In genomic region chr17:20010099-20010863, GRCh38 we compare ENCODE assay signal across 8 cellular contexts. TPM values are rescaled to one million over a fixed set of nuclear protein-coding genes. Genes with fewer than 3 reads are reported as not detected.
DNase-seq lines count a peak whose midpoint lies in the region; ATAC-seq and TF ChIP-seq lines count a peak whose summit lies in the region.

No MANE protein-coding gene starts in this region.

- H3K4me3 ChIP-seq in mesendoderm (ENCODE audit: low read length), result no peak overlapping the region
- H3K4me3 ChIP-seq in transverse colon, result peak overlapping the region; percentile 19 to 69 (median 48)

- no peaks in the 10 kb centered on the region for H3K36me3 ChIP-seq in mesendoderm (ENCODE audit: control insufficient read depth, insufficient read depth, low read length)
- no peaks in the 10 kb centered on the region for H3K36me3 ChIP-seq in transverse colon

- H3K27ac Mint-ChIP-seq in T-helper 1 cell treated with Interleukin-12 subunit alpha and Interleukin-12 subunit beta and Interleukin-4 antibody, amounts not matched to agents 30 μg/mL and 1 μg/mL, for 36 hours, result no peak overlapping the region

- H3K27ac ChIP-seq in mesendoderm (ENCODE audit: low read depth, low read length) (no peak overlapping the region), transverse colon (peak overlapping the region; percentile 47 to 63 (median 52))

- H3K4me2 ChIP-seq in mesendoderm (ENCODE audit: low read length), result peak overlapping the region; percentile 34

- DNase-seq in T-helper 1 cell (no peak), NAMALWA (ENCODE audit: low spot score) (peak; percentile 16), SW480 (ENCODE audit: low spot score) (peak; percentile 92), epidermal melanocyte (ENCODE audit: insufficient read length, low spot score) (peak; percentile 51), mesendoderm (peak; percentile 54), transverse colon (peak; percentile 20)

- H3K36me3 Mint-ChIP-seq in T-helper 1 cell treated with Interleukin-12 subunit alpha and Interleukin-12 subunit beta and Interleukin-4 antibody, amounts not matched to agents 30 μg/mL and 1 μg/mL, for 36 hours (ENCODE audit: low read depth), result no peaks in the 10 kb centered on the region

- no peak for ATAC-seq in HG03432 (IDR thresholded peaks at IDR 0.05; ENCODE audit: unreplicated experiment)

- no CpG with 5 or more reads among the region's 11 CpGs for WGBS in mesendoderm (ENCODE audit: extremely low coverage, insufficient coverage, low lambda C conversion rate)
- 24 to 37% methylated on average over 6 to 11 of the region's 11 CpGs for WGBS in transverse colon (ENCODE audit: low coverage in 1 of 2), 2 donors

- in situ Hi-C loops in transverse colon (cut with MboI; ENCODE audit: low pct_ligation_motif_present in 1 of 4, low pct_unique_long_range_greater_than_20kb in 1 of 4, low sequenced_read_pairs in 3 of 4), result no loop called here

- no peaks in the 10 kb centered on the region for H3K79me1 ChIP-seq in mesendoderm (ENCODE audit: low read length)

- no peak for TF ChIP-seq EP300 in transverse colon (IDR thresholded peaks at IDR 0.05; ENCODE audit: low read depth)

- H3K4me1 ChIP-seq in mesendoderm (ENCODE audit: control insufficient read depth, low read depth, low read length) (no peaks in the 10 kb centered on the region), transverse colon (peaks cover 0 to 19% (median 14%) of the 10 kb centered on the region in 4 donors)

- no peak overlapping the region for H3K9ac ChIP-seq in mesendoderm (ENCODE audit: low read length)

- no peak overlapping the region for H2BK120ac ChIP-seq in mesendoderm (ENCODE audit: low read depth, low read length)

- H2BK5ac ChIP-seq in mesendoderm (ENCODE audit: low read length), result no peak overlapping the region

- peaks cover 17% of the 10 kb centered on the region for H3K4me1 Mint-ChIP-seq in T-helper 1 cell treated with Interleukin-12 subunit alpha and Interleukin-12 subunit beta and Interleukin-4 antibody, amounts not matched to agents 30 μg/mL and 1 μg/mL, for 36 hours (ENCODE audit: low read depth)

- H3K79me2 ChIP-seq in mesendoderm (ENCODE audit: control insufficient read depth, insufficient read depth, low read length), result no peaks in the 10 kb centered on the region

- H2BK15ac ChIP-seq in mesendoderm (replicated peaks; ENCODE audit: low read depth), result no peak overlapping the region

- no peak overlapping the region for H4K8ac ChIP-seq in mesendoderm (ENCODE audit: low read depth, low read length)

- H3K27me3 ChIP-seq in mesendoderm (ENCODE audit: insufficient read depth, low read length, poor library complexity) (peaks cover 6% of the 10 kb centered on the region), transverse colon (peaks cover 94% of the 10 kb centered on the region)

- H3K9me3 ChIP-seq in transverse colon, result no peaks in the 10 kb centered on the region

- H3K23ac ChIP-seq in mesendoderm (ENCODE audit: low read length), result no peak overlapping the region

- intact Hi-C loops in transverse colon (cut with DNase I; ENCODE audit: low total_unique reads), result no loop called here

- TF ChIP-seq POLR2A in transverse colon (IDR thresholded peaks at IDR 0.05), result no peak

- peak overlapping the region; percentile 49 for H3K4me3 Mint-ChIP-seq in T-helper 1 cell treated with Interleukin-12 subunit alpha and Interleukin-12 subunit beta and Interleukin-4 antibody, amounts not matched to agents 30 μg/mL and 1 μg/mL, for 36 hours

- H3K27me3 Mint-ChIP-seq in T-helper 1 cell treated with Interleukin-12 subunit alpha and Interleukin-12 subunit beta and Interleukin-4 antibody, amounts not matched to agents 30 μg/mL and 1 μg/mL, for 36 hours (ENCODE audit: low read depth), result peaks cover 77% of the 10 kb centered on the region

- H4K5ac ChIP-seq in mesendoderm (ENCODE audit: low read length), result no peak overlapping the region

- H2AK5ac ChIP-seq in mesendoderm (ENCODE audit: low read length), result no peak overlapping the region

- no peak overlapping the region for H3K4ac ChIP-seq in mesendoderm (ENCODE audit: low read depth, low read length)

- H3K18ac ChIP-seq in mesendoderm (ENCODE audit: low read length), result no peak overlapping the region

- peak in 3 of 5 experiments; percentile 23 to 25 (median 24) for TF ChIP-seq CTCF in transverse colon (IDR thresholded peaks at IDR 0.05)

- no peaks in the 10 kb centered on the region for H3K9me3 Mint-ChIP-seq in T-helper 1 cell treated with Interleukin-12 subunit alpha and Interleukin-12 subunit beta and Interleukin-4 antibody, amounts not matched to agents 30 μg/mL and 1 μg/mL, for 36 hours

- H3K56ac ChIP-seq in mesendoderm (ENCODE audit: low read length), result no peak overlapping the region

RNA-seq across cellular contexts. Expression of gene SPECC1, which starts 1.1 kb away (rescaled TPM):
- polyA plus RNA-seq in mesendoderm (2013, experiment 1 of 2), result 29.0 TPM
- 30.3 TPM for polyA plus RNA-seq in mesendoderm (2013, experiment 2 of 2)
- total RNA-seq in transverse colon, result 100 to 1,000 TPM; 117 to 141 (median 125) TPM

RNA-seq across cellular contexts. Expression of gene AKAP10, which starts 32.7 kb away (rescaled TPM):
- 8.7 TPM for polyA plus RNA-seq in mesendoderm (2013, experiment 1 of 2)
- 8.4 TPM for polyA plus RNA-seq in mesendoderm (2013, experiment 2 of 2)
- total RNA-seq in transverse colon, result 10 to 100 TPM; 18.7 to 36.8 (median 25.3) TPM

Comparison
In these comparisons a context has a peak if more than half of its experiments do, and no peak if none do; other contexts are left out.
1. DNase-seq: peak in NAMALWA (single experiment), SW480 (single experiment), epidermal melanocyte (single experiment), mesendoderm (single experiment) and transverse colon (single experiment); none in T-helper 1 cell (0 of 5).